Comparison of ENCODE assay signal across 8 cellular contexts in genomic region chr17:73156166-73156840, GRCh38. TPM values are rescaled to one million over a fixed set of nuclear protein-coding genes. Genes with fewer than 3 reads are reported as not detected.
DNase-seq lines count a peak whose midpoint lies in the region; ATAC-seq lines count a peak whose summit lies in the region.

No MANE protein-coding gene starts in this region.

- ATAC-seq in GM18519 (IDR thresholded peaks at IDR 0.05; ENCODE audit: low FRiP score, unreplicated experiment) (peak; percentile 66), HG03025 (IDR thresholded peaks at IDR 0.05; ENCODE audit: low FRiP score, unreplicated experiment) (peak; percentile 73)

- DNase-seq in AG08396 (ENCODE audit: low spot score) (peak; percentile 88), NCI-H446 (lab: John Stamatoyannopoulos, UW) (peak; percentile 45 to 90), dermis blood vessel endothelial cell (peak; percentile 57), lung microvascular endothelial cell (ENCODE audit: low read depth in 2 of 2) (peak; percentile 45 to 55)
- DNase-seq in activated CD4-positive, alpha-beta T cell treated with anti-CD3 and anti-CD28 coated beads for 24 hours (ENCODE audit: low read depth in 2 of 2): peak; percentile 27 to 52
- peak; percentile 11 for DNase-seq in stimulated activated CD8-positive, alpha-beta memory T cell treated with anti-CD3 and anti-CD28 coated beads, Interleukin-15, amount 100 ng/mL, for 1 hour (ENCODE audit: low read depth)

RNA-seq across cellular contexts. Expression of gene SSTR2, which starts 8.5 kb away (rescaled TPM):
- total RNA-seq in dermis blood vessel endothelial cell (not detected in 2 replicates), lung microvascular endothelial cell (not detected in 2 replicates)

RNA-seq across cellular contexts. Expression of gene COG1, which starts 36.6 kb away (rescaled TPM):
- total RNA-seq in dermis blood vessel endothelial cell (18.0 and 22.2 TPM in 2 replicates), lung microvascular endothelial cell (9.2 and 16.1 TPM in 2 replicates)

Comparison
In these comparisons a context has a peak if more than half of its experiments do, and no peak if none do; other contexts are left out.
1. Peak in every context shown above with its lines: DNase-seq and ATAC-seq.
2. DNase-seq: peak in every context shown above with its lines; median percentile 88 in AG08396; 68 in NCI-H446; 57 in dermis blood vessel endothelial cell; 50 in lung microvascular endothelial cell; 40 in activated CD4-positive, alpha-beta T cell treated with anti-CD3 and anti-CD28 coated beads for 24 hours; 11 in stimulated activated CD8-positive, alpha-beta memory T cell treated with anti-CD3 and anti-CD28 coated beads, Interleukin-15, amount 100 ng/mL, for 1 hour.